Comparison of ENCODE assay signal across 10 cellular contexts in the genomic region with DNA sequence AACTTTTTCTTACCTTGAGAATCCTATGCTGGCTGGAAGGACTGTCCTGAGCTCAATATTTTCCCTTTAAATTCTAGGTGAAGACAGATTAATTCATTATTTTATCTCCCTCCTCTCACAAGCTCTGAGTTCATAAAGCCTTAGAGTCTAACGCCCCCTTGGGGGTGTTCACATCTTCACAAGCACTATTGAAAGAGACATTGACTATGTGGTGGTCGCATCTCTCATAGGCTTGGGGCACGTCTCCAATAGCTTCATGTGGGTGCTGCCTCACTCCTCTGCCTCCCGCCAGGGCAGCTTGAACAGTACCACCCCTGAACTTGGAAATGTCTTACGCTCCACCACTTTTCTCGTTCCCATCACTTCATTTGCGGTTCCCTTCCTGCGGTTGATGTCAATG.
DNase-seq lines count a peak whose midpoint lies in the region; ATAC-seq and TF ChIP-seq lines count a peak whose summit lies in the region.
"Had no signal": no experiment of that assay in that cellular context is flagged by ENCODE, and none has a peak within 500 bp of the region (broad histone marks: within the 10 kb centered on the region; RNA-seq: fewer than 3 reads in every experiment).

No MANE protein-coding gene starts in this region.

- intact Hi-C loops in gastrocnemius medialis (cut with DNase I; ENCODE audit: low total_unique reads): no loop called here

- no peak for TF ChIP-seq POLR2A in gastrocnemius medialis (IDR thresholded peaks at IDR 0.05)

- no peak for ATAC-seq in gastrocnemius medialis
- no peak for ATAC-seq in HG03280 (IDR thresholded peaks at IDR 0.05; ENCODE audit: unreplicated experiment)

- no peaks in the 10 kb centered on the region for H3K4me1 ChIP-seq in gastrocnemius medialis

- H3K27ac ChIP-seq in gastrocnemius medialis: no peak overlapping the region

- TF ChIP-seq CTCF in choroid plexus epithelial cell (conservative IDR thresholded peaks at IDR 0.05; ENCODE audit: low read depth, low read length) (no peak), gastrocnemius medialis (IDR thresholded peaks at IDR 0.05 in 4 of 5, conservative IDR thresholded peaks at IDR 0.05 in 1 of 5) (no peak)

- in situ Hi-C loops in gastrocnemius medialis (cut with MboI; ENCODE audit: low sequenced_read_pairs in 4 of 4): no loop called here

- no peaks in the 10 kb centered on the region for H3K27me3 ChIP-seq in gastrocnemius medialis

- H3K4me3 ChIP-seq in choroid plexus epithelial cell (ENCODE audit: low read depth, low read length) (no peak overlapping the region), gastrocnemius medialis (no peak overlapping the region)

- no peaks in the 10 kb centered on the region for H3K9me3 ChIP-seq in gastrocnemius medialis

- no peaks in the 10 kb centered on the region for H3K36me3 ChIP-seq in gastrocnemius medialis

- DNase-seq in NCI-H524 (lab: John Stamatoyannopoulos, UW) (peak; percentile 78 to 84), NCI-H524 treated with DMSO at 0.1 percent for 48 hours (lab: John Stamatoyannopoulos, UW) (no peak), MV-4-11 (lab: John Stamatoyannopoulos, UW) (peak; percentile 39), choroid plexus epithelial cell (ENCODE audit: low read depth) (peak; percentile 14), pons (ENCODE audit: low spot score) (peak; percentile 49), gastrocnemius medialis (no peak), NCI-H2171 (lab: John Stamatoyannopoulos, UW) (no peak)
- DNase-seq: naive B cell, NCI-H226 had no signal

Comparison
In these comparisons a context has a peak if more than half of its experiments do, and no peak if none do; other contexts are left out.
1. DNase-seq: peak in NCI-H524 (2 of 2), MV-4-11 (single experiment), choroid plexus epithelial cell (single experiment) and pons (single experiment); none in NCI-H524 treated with DMSO at 0.1 percent for 48 hours (single experiment), gastrocnemius medialis (0 of 2) and NCI-H2171 (single experiment).